In genomic region chr1:95232646-95233320, GRCh38 we compare ENCODE assay signal across 8 cellular contexts. TPM values are rescaled to one million over a fixed set of nuclear protein-coding genes. Genes with fewer than 3 reads are reported as not detected.
A peak's percentile ranks its signal among the peaks of the same experiment; 100 is the strongest.
DNase-seq lines count a peak whose midpoint lies in the region; ATAC-seq and TF ChIP-seq lines count a peak whose summit lies in the region.

No MANE protein-coding gene starts in this region.

- no peak for DNase-seq in HCT116 (ENCODE audit: low read depth, low spot score)
- no peak for DNase-seq in astrocyte of the cerebellum (ENCODE audit: low read depth)
- DNase-seq in ecto neural progenitor cell (ENCODE audit: low spot score): no peak
- DNase-seq in NAMALWA (ENCODE audit: low spot score): no peak
- no peak for DNase-seq in NOMO-1 treated with dmso at 0.1 percent for 144 hours (lab: John Stamatoyannopoulos, UW; ENCODE audit: unreplicated experiment)

- H3K4me3 ChIP-seq in HCT116 (replicated peaks in 1 of 2; ENCODE audit: low read depth in 1 of 2, low read length in 2 of 2): no peak overlapping the region
- H3K4me3 ChIP-seq in astrocyte of the cerebellum (ENCODE audit: low read depth, low read length): peak overlapping the region; percentile 69
- H3K4me3 ChIP-seq in iPS-20b (ENCODE audit: low read length): peak overlapping the region; percentile 79
- peak overlapping the region; percentile 87 to 88 (median 87) for H3K4me3 ChIP-seq in skeletal muscle tissue (ENCODE audit: low read length in 3 of 3)

- H3K4me1 ChIP-seq in HCT116 (ENCODE audit: control insufficient read depth in 1 of 2, insufficient read depth in 2 of 2, low read length in 2 of 2) (peaks cover 5 to 7% of the 10 kb centered on the region in 2 experiments; a peak in 3 of 4 replicates), iPS-20b (ENCODE audit: insufficient read depth, low read length) (peaks cover 6% of the 10 kb centered on the region; the same call in 1 of the 2 replicates), skeletal muscle tissue (ENCODE audit: control insufficient read depth in 3 of 3, insufficient read depth in 3 of 3, low read length in 3 of 3) (peaks cover 17 to 20% (median 20%) of the 10 kb centered on the region in 3 donors)

- peak overlapping the region; percentile 87 for H3K4me2 ChIP-seq in HCT116 (ENCODE audit: low read length)

- H3K9ac ChIP-seq in HCT116 (ENCODE audit: low read length) (no peak overlapping the region), iPS-20b (ENCODE audit: low read depth, low read length) (peak overlapping the region; percentile 55; the same call in 1 of the 2 replicates), skeletal muscle tissue (ENCODE audit: low read depth in 1 of 3, low read length in 3 of 3) (peak overlapping the region; percentile 82 to 89 (median 89))

- no peak for TF ChIP-seq CTCF in HCT116 (IDR thresholded peaks at IDR 0.05 in 2 of 3, conservative IDR thresholded peaks at IDR 0.05 in 1 of 3; ENCODE audit: borderline replicate concordance in 1 of 3, insufficient read depth in 1 of 3, low read depth in 2 of 3, low read length in 2 of 3)
- TF ChIP-seq CTCF in astrocyte of the cerebellum (IDR thresholded peaks at IDR 0.05; ENCODE audit: low read depth, low read length, missing control alignments): no peak

- H2AFZ ChIP-seq in HCT116 (ENCODE audit: low read depth, low read length, poor library complexity, severe bottlenecking): no peak overlapping the region

- H3K27ac ChIP-seq in HCT116 (ENCODE audit: low read depth, low read length) (no peak overlapping the region), iPS-20b (ENCODE audit: low read length) (no peak overlapping the region), skeletal muscle tissue (ENCODE audit: low read depth, low read length) (peak overlapping the region; percentile 82)

- in situ Hi-C loops in astrocyte of the cerebellum (cut with HindIII; ENCODE audit: low sequenced_read_pairs): loop anchor here (25.0 kb wide), 1 partner anchor 320 kb away; no protein-coding TSS in a partner anchor

- no peaks in the 10 kb centered on the region for H3K9me3 ChIP-seq in HCT116 (ENCODE audit: control insufficient read depth in 1 of 2, insufficient read depth in 1 of 2, low read depth in 1 of 2, low read length in 2 of 2)
- no peaks in the 10 kb centered on the region for H3K9me3 ChIP-seq in iPS-20b (ENCODE audit: insufficient read depth, low read depth, low read length)
- H3K9me3 ChIP-seq in skeletal muscle tissue (ENCODE audit: control insufficient read depth in 3 of 3, low read length in 3 of 3): no peaks in the 10 kb centered on the region

- H3K36me3 ChIP-seq in HCT116 (ENCODE audit: control insufficient read depth in 1 of 2, insufficient read depth in 2 of 2, low read length in 2 of 2) (no peaks in the 10 kb centered on the region), iPS-20b (ENCODE audit: insufficient read depth, low read depth, low read length) (no peaks in the 10 kb centered on the region; the same call in 1 of the 2 replicates), skeletal muscle tissue (ENCODE audit: control insufficient read depth in 3 of 3, insufficient read depth in 3 of 3, low read length in 3 of 3) (no peaks in the 10 kb centered on the region)

- no TSS peak for BruUV-seq in HCT116 (replicated peaks; lab: Mats Ljungman, UMichigan)

- ATAC-seq in HCT116 (no peak), GM21528 (IDR thresholded peaks at IDR 0.05; ENCODE audit: low FRiP score, unreplicated experiment) (no peak)

- intact Hi-C loops in HCT116 (cut with micrococcal nuclease): no loop called here

- no peaks in the 10 kb centered on the region for H3K9me2 ChIP-seq in HCT116 (ENCODE audit: insufficient read depth)

- H4K20me1 ChIP-seq in HCT116 (ENCODE audit: insufficient read depth): no peaks in the 10 kb centered on the region

- no peak for TF ChIP-seq POLR2A in HCT116 (IDR thresholded peaks at IDR 0.05; ENCODE audit: borderline replicate concordance, extremely low read depth, insufficient read depth, insufficient read length)

- POLR2A ChIA-PET in HCT116 (lab: Charles Lee): interaction anchor here (1.2 kb wide), 1 partner anchor 10 kb away, joined by 3 read pairs; no protein-coding TSS in a partner anchor

- no peaks in the 10 kb centered on the region for H3K27me3 ChIP-seq in HCT116 (ENCODE audit: insufficient read depth, low read length)
- H3K27me3 ChIP-seq in iPS-20b (ENCODE audit: insufficient read depth, low read length): peaks cover 8% of the 10 kb centered on the region; the same call in 1 of the 2 replicates
- H3K27me3 ChIP-seq in skeletal muscle tissue (ENCODE audit: control insufficient read depth in 3 of 3, insufficient read depth in 3 of 3, low read length in 3 of 3): no peaks in the 10 kb centered on the region

- no peaks in the 10 kb centered on the region for H3K79me2 ChIP-seq in HCT116 (ENCODE audit: insufficient read depth, low read length)

- TF ChIP-seq RAD21 in HCT116 (IDR thresholded peaks at IDR 0.05; ENCODE audit: low read depth): no peak

- CTCF ChIA-PET in HCT116 (lab: Charles Lee): interaction anchor here (1.0 to 2.2 kb wide), 4 partner anchors 9 to 148 kb away, joined by 3 to 21 read pairs (median 10); no protein-coding TSS in a partner anchor

- RAD21 ChIA-PET in HCT116 (lab: Charles Lee; ENCODE audit: low non-redundant PET in 1 of 2, low total read pairs in 2 of 2, uncharacterized antibody in 2 of 2, unreplicated experiment in 2 of 2): interaction anchor here in 1 of 2 experiments (1.5 kb wide), 1 partner anchor 148 kb away, joined by 6 read pairs; no protein-coding TSS in a partner anchor

TF ChIP-seq in HCT116, 20 proteins besides CTCF, POLR2A, EP300 and RAD21:
- TF ChIP-seq CBX3 (IDR thresholded peaks at IDR 0.05; ENCODE audit: low read depth) (no peak), EZH2phosphoT487 (IDR thresholded peaks at IDR 0.05; ENCODE audit: borderline replicate concordance) (no peak)

RNA-seq across cellular contexts. Expression of gene RWDD3, which starts 1.2 kb away (rescaled TPM):
- total RNA-seq in HCT116 (2021; ENCODE audit: unreplicated experiment) (12.4 TPM), skeletal muscle tissue (12.0 TPM)
- polyA plus RNA-seq in HCT116 (2012): 8.2 and 9.4 TPM in 2 replicates

Comparison
In these comparisons a context has a peak if more than half of its experiments do, and no peak if none do; other contexts are left out.
1. H3K4me3 ChIP-seq: peak in astrocyte of the cerebellum (single experiment), iPS-20b (single experiment) and skeletal muscle tissue (3 of 3); none in HCT116 (0 of 2).